ENCODE assay signal across 8 cellular contexts in the genomic region with DNA sequence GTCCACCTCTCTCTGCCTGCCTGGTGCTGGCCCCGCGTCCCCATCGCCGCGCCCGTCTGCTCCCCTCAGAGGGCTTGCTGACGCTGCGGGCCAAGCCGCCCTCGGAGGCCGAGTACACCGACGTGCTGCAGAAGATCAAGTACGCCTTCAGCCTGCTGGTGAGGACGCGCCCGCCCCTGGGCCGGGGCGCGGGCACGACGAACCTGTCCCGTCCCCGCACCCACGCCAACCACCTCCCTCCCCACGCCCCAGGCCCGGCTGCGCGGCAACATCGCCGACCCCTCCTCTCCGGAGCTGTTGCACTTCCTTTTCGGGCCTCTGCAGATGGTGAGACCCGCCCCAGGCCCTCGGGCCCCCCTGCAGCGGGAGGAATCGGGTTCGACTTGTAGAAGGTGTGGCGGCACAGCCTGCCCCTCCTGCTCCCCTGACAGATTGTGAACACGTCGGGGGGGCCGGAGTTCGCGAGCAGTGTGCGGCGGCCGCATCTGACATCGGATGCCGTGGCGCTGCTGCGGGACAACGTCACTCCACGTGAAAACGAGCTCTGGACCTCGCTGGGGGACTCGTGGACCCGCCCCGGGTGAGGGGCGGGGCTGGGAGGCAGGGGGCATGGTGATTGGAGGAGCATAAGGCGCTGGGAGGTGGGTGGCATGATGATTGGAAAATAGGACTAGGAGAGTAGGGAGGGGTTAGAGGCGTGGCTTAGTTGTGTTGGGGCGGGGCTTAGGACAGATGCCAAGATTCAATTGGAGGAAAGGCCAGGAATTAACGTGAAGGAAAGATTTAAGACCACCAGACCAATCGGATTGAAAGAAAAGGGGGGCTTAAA. TPM values are rescaled to one million over a fixed set of nuclear protein-coding genes. Genes with fewer than 3 reads are reported as not detected.
A peak's percentile ranks its signal among the peaks of the same experiment; 100 is the strongest.
DNase-seq lines count a peak whose midpoint lies in the region; ATAC-seq and TF ChIP-seq lines count a peak whose summit lies in the region.
"Had no signal": no experiment of that assay in that cellular context is flagged by ENCODE, and none has a peak within 500 bp of the region (broad histone marks: within the 10 kb centered on the region; RNA-seq: fewer than 3 reads in every experiment).

No MANE protein-coding gene starts in this region.

- H3K79me2 ChIP-seq in HCT116 (ENCODE audit: insufficient read depth, low read length): no peaks in the 10 kb centered on the region; the same call in 1 of the 2 replicates

- ATAC-seq in HCT116: no peak
- ATAC-seq in T-helper 17 cell: peak; percentile 2
- ATAC-seq in HG03354 (IDR thresholded peaks at IDR 0.05; ENCODE audit: poor library complexity, severe bottlenecking, unreplicated experiment): no peak
- ATAC-seq in HG03432 (IDR thresholded peaks at IDR 0.05; ENCODE audit: unreplicated experiment): no peak
- ATAC-seq in omental fat pad (ENCODE audit: low FRiP score): no peak

- CTCF ChIA-PET in HCT116 (lab: Charles Lee): no interaction called here

- no peaks in the 10 kb centered on the region for H3K27me3 ChIP-seq in HCT116 (ENCODE audit: insufficient read depth, low read length)
- H3K27me3 ChIP-seq: pancreas had no signal

- peaks cover 8 to 34% of the 10 kb centered on the region in 2 experiments for H3K4me1 ChIP-seq in HCT116 (ENCODE audit: control insufficient read depth in 1 of 2, insufficient read depth in 2 of 2, low read length in 2 of 2)
- H3K4me1 ChIP-seq: pancreas had no signal

- H3K9me2 ChIP-seq in HCT116 (ENCODE audit: insufficient read depth): no peaks in the 10 kb centered on the region

- peaks cover 15% of the 10 kb centered on the region for H3K27me3 Mint-ChIP-seq in T-helper 17 cell
- H3K27me3 Mint-ChIP-seq in nephron progenitor cell (ENCODE audit: low read depth, poor library complexity): peaks cover 91% of the 10 kb centered on the region

- TF ChIP-seq RAD21 in HCT116 (IDR thresholded peaks at IDR 0.05; ENCODE audit: low read depth): no peak

- no peak overlapping the region for H2AFZ ChIP-seq in HCT116 (ENCODE audit: low read depth, low read length, poor library complexity, severe bottlenecking)

- intact Hi-C loops in HCT116 (cut with micrococcal nuclease): loop anchor here (5.0 kb wide), 1 partner anchor 75 kb away; the partner anchor contains the start of gene TNNI3

- no peak for TF ChIP-seq CTCF in HCT116 (IDR thresholded peaks at IDR 0.05 in 2 of 3, conservative IDR thresholded peaks at IDR 0.05 in 1 of 3; ENCODE audit: borderline replicate concordance in 1 of 3, insufficient read depth in 1 of 3, low read depth in 2 of 3, low read length in 2 of 3)
- no peak for TF ChIP-seq CTCF in nephron progenitor cell (IDR thresholded peaks at IDR 0.05)
- TF ChIP-seq CTCF in omental fat pad (IDR thresholded peaks at IDR 0.05): no peak

- H3K9me3 ChIP-seq in HCT116 (ENCODE audit: control insufficient read depth in 1 of 2, insufficient read depth in 1 of 2, low read depth in 1 of 2, low read length in 2 of 2): no peaks in the 10 kb centered on the region
- H3K9me3 ChIP-seq in T-helper 17 cell (ENCODE audit: control insufficient read depth, low read length, poor library complexity, severe bottlenecking): no peaks in the 10 kb centered on the region
- H3K9me3 ChIP-seq: pancreas had no signal

- H4K20me1 ChIP-seq in HCT116 (ENCODE audit: insufficient read depth): no peaks in the 10 kb centered on the region

- H3K36me3 ChIP-seq in HCT116 (ENCODE audit: control insufficient read depth in 1 of 2, insufficient read depth in 2 of 2, low read length in 2 of 2): peaks cover 0 to 3% of the 10 kb centered on the region in 2 experiments; a peak in 1 of 4 replicates
- H3K36me3 ChIP-seq: pancreas had no signal

- POLR2A ChIA-PET in HCT116 (lab: Charles Lee): no interaction called here

- no peak overlapping the region for H3K9ac ChIP-seq in HCT116 (ENCODE audit: low read length)

- H3K27ac Mint-ChIP-seq in T-helper 17 cell (no peak overlapping the region), nephron progenitor cell (no peak overlapping the region)

- no peak for TF ChIP-seq POLR2A in HCT116 (IDR thresholded peaks at IDR 0.05; ENCODE audit: borderline replicate concordance, extremely low read depth, insufficient read depth, insufficient read length)

- peak overlapping the region; percentile 92; the same call in 1 of the 2 replicates for H3K27ac ChIP-seq in HCT116 (ENCODE audit: low read depth, low read length)
- H3K27ac ChIP-seq: pancreas had no signal

- H3K4me3 ChIP-seq in HCT116 (replicated peaks in 1 of 2; ENCODE audit: low read depth in 1 of 2, low read length in 2 of 2): no peak overlapping the region

- H3K4me1 Mint-ChIP-seq in T-helper 17 cell: peaks cover 19% of the 10 kb centered on the region
- H3K4me1 Mint-ChIP-seq in nephron progenitor cell: peaks cover 37% of the 10 kb centered on the region

- peak overlapping the region; percentile 92 for H3K4me2 ChIP-seq in HCT116 (ENCODE audit: low read length)

- H3K4me3 Mint-ChIP-seq in T-helper 17 cell: peak overlapping the region; percentile 77
- peak overlapping the region; percentile 58 for H3K4me3 Mint-ChIP-seq in nephron progenitor cell

- no TSS peak for BruUV-seq in HCT116 (replicated peaks; lab: Mats Ljungman, UMichigan)

- H3K36me3 Mint-ChIP-seq in T-helper 17 cell (ENCODE audit: low read depth) (peaks cover 2% of the 10 kb centered on the region), nephron progenitor cell (ENCODE audit: low read depth) (peaks cover 4% of the 10 kb centered on the region)

- RAD21 ChIA-PET in HCT116 (lab: Charles Lee; ENCODE audit: low non-redundant PET in 1 of 2, low total read pairs in 2 of 2, uncharacterized antibody in 2 of 2, unreplicated experiment in 2 of 2): no interaction called here

- DNase-seq in HCT116 (ENCODE audit: low read depth, low spot score) (no peak), T-helper 17 cell (peak in 1 of 3 donors; percentile 42), dermis microvascular lymphatic vessel endothelial cell (ENCODE audit: low read depth in 2 of 2) (peak; percentile 75 to 85), nephron progenitor cell (peak; percentile 60), omental fat pad (ENCODE audit: low spot score) (no peak)

- H3K9me3 Mint-ChIP-seq in nephron progenitor cell: peaks cover 19% of the 10 kb centered on the region

TF ChIP-seq in HCT116, 20 proteins besides CTCF, POLR2A, EP300 and RAD21 (continues in another document):
- TF ChIP-seq EZH2 (IDR thresholded peaks at IDR 0.05) (no peak), CBX3 (IDR thresholded peaks at IDR 0.05; ENCODE audit: low read depth) (no peak), CEBPB (IDR thresholded peaks at IDR 0.05; ENCODE audit: low read depth) (no peak), EZH2phosphoT487 (IDR thresholded peaks at IDR 0.05; ENCODE audit: borderline replicate concordance) (no peak), REST (IDR thresholded peaks at IDR 0.05; ENCODE audit: low read depth) (no peak)

RNA-seq across cellular contexts. Expression of gene EPS8L1, which starts 6.6 kb away (rescaled TPM):
- total RNA-seq in HCT116 (2021; ENCODE audit: unreplicated experiment): 62.1 TPM
- 87.9 and 99.4 TPM in 2 replicates for polyA plus RNA-seq in HCT116 (2012)
- 1 to 10 TPM; 1.8 to 3.3 TPM for total RNA-seq in T-helper 17 cell
- 5.7 and 8.9 TPM in 2 replicates for total RNA-seq in dermis microvascular lymphatic vessel endothelial cell
- total RNA-seq in omental fat pad: 10 to 100 TPM in 2 of 4 donors, 1 to 10 TPM in 1, under 1 TPM in 1; 0.95 to 41.7 (median 15.5) TPM

RNA-seq across cellular contexts. Expression of gene RDH13, which starts 19.3 kb away (rescaled TPM):
- 31.1 TPM for total RNA-seq in HCT116 (2021; ENCODE audit: unreplicated experiment)
- 22.7 and 23.1 TPM in 2 replicates for polyA plus RNA-seq in HCT116 (2012)
- 10 to 100 TPM; 11.3 to 12.9 TPM for total RNA-seq in T-helper 17 cell
- total RNA-seq in dermis microvascular lymphatic vessel endothelial cell: 10.9 and 24.5 TPM in 2 replicates
- 10 to 100 TPM in 2 of 4 donors, 1 to 10 TPM in 2; 8.2 to 14.1 (median 10.8) TPM for total RNA-seq in omental fat pad

RNA-seq across cellular contexts. Expression of gene PPP1R12C, which starts 35.2 kb away (rescaled TPM):
- 83.2 TPM for total RNA-seq in HCT116 (2021; ENCODE audit: unreplicated experiment)
- polyA plus RNA-seq in HCT116 (2012): 50.0 and 59.9 TPM in 2 replicates
- total RNA-seq in T-helper 17 cell: 100 to 1,000 TPM; 133 to 173 TPM
- 21.1 and 34.4 TPM in 2 replicates for total RNA-seq in dermis microvascular lymphatic vessel endothelial cell
- 100 to 1,000 TPM in 2 of 4 donors, 10 to 100 TPM in 2; 59.9 to 127 (median 107) TPM for total RNA-seq in omental fat pad

RNA-seq across cellular contexts. Expression of gene GP6, which starts 44.2 kb away (rescaled TPM):
- not detected for total RNA-seq in HCT116 (2021; ENCODE audit: unreplicated experiment)
- 0.42 and 0.46 TPM in 2 replicates for polyA plus RNA-seq in HCT116 (2012)
- 10 to 100 TPM in 1 of 2 donors, 1 to 10 TPM in 1; 1.8 to 22.1 TPM for total RNA-seq in T-helper 17 cell
- total RNA-seq in dermis microvascular lymphatic vessel endothelial cell: under 0.01 TPM in 1 of 2 replicates, not detected in the other
- under 1 TPM in 1 of 4 donors, not detected in 3; 0.56 TPM for total RNA-seq in omental fat pad

Comparison
In these comparisons a context has a peak if more than half of its experiments do, and no peak if none do; other contexts are left out.
1. DNase-seq: peak in dermis microvascular lymphatic vessel endothelial cell (2 of 2) and nephron progenitor cell (single experiment); none in HCT116 (single experiment) and omental fat pad (single experiment).